18 cellular contexts compared by ENCODE assay signal in the genomic region with DNA sequence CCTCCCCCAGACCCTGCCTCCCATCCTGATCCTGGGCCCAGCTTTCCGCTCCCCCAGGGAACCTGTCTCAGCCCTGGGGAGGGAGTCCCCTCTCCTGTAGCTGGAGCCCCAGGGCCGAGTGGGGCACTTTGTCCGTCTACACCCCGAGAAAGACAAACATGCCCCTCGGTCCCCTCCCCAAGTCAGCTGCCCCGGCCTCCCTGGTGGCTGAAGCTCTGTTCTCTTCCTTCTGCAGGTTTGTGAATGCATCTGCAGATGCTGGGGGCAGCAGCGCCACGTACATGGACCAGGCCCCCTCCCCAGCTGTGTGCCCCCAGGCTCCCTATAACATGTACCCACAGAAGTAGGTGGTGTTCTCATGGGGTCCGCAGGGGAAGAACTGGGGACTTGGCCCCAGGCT. TPM values are rescaled to one million over a fixed set of nuclear protein-coding genes. Genes with fewer than 3 reads are reported as not detected.
A peak's percentile ranks its signal among the peaks of the same experiment; 100 is the strongest.
DNase-seq lines count a peak whose midpoint lies in the region; ATAC-seq and TF ChIP-seq lines count a peak whose summit lies in the region.
"Had no signal": no experiment of that assay in that cellular context is flagged by ENCODE, and none has a peak within 500 bp of the region (broad histone marks: within the 10 kb centered on the region; RNA-seq: fewer than 3 reads in every experiment).

No MANE protein-coding gene starts in this region.

- no peak overlapping the region for H3K9ac ChIP-seq in stomach smooth muscle (ENCODE audit: low read length in 2 of 2)

- peaks cover 80% of the 10 kb centered on the region for H3K36me3 Mint-ChIP-seq in activated CD4-positive, alpha-beta memory T cell treated with anti-CD3 and anti-CD28 coated beads for 36 hours
- H3K36me3 Mint-ChIP-seq in activated CD4-positive, alpha-beta memory T cell treated with anti-CD3 and anti-CD28 coated beads, Interleukin-2, amount 10 ng/mL, durations not matched to agents 7 days and 5 days (ENCODE audit: low read depth) = peaks cover 70% of the 10 kb centered on the region
- H3K36me3 Mint-ChIP-seq in T-cell = peaks cover 43% of the 10 kb centered on the region

- no peaks in the 10 kb centered on the region for H3K9me3 Mint-ChIP-seq in activated CD4-positive, alpha-beta memory T cell treated with anti-CD3 and anti-CD28 coated beads for 36 hours
- H3K9me3 Mint-ChIP-seq in activated CD4-positive, alpha-beta memory T cell treated with anti-CD3 and anti-CD28 coated beads, Interleukin-2, amount 10 ng/mL, durations not matched to agents 7 days and 5 days = no peaks in the 10 kb centered on the region
- H3K9me3 Mint-ChIP-seq in T-cell = no peaks in the 10 kb centered on the region

- CTCF ChIA-PET in activated CD4-positive, alpha-beta memory T cell treated with anti-CD3 and anti-CD28 coated beads for 36 hours (lab: Charles Lee) = interaction anchor here (0.6 to 12.4 kb wide), 5 partner anchors 13 to 96 kb away, joined by 4 to 234 read pairs (median 54); no protein-coding TSS in a partner anchor
- CTCF ChIA-PET in activated CD4-positive, alpha-beta memory T cell treated with anti-CD3 and anti-CD28 coated beads, Interleukin-2, amount 10 ng/mL, durations not matched to agents 7 days and 5 days (lab: Charles Lee) = interaction anchor here (0.9 to 20.0 kb wide), 5 partner anchors 9 to 209 kb away, joined by 3 to 342 read pairs (median 4); no protein-coding TSS in a partner anchor
- CTCF ChIA-PET in T-cell (lab: Charles Lee) = interaction anchor here (0.6 to 1.7 kb wide), 4 partner anchors 80 to 97 kb away, joined by 3 to 7 read pairs (median 3); no protein-coding TSS in a partner anchor

- no peaks in the 10 kb centered on the region for H3K27me3 Mint-ChIP-seq in activated CD4-positive, alpha-beta memory T cell treated with anti-CD3 and anti-CD28 coated beads for 36 hours
- no peaks in the 10 kb centered on the region for H3K27me3 Mint-ChIP-seq in activated CD4-positive, alpha-beta memory T cell treated with anti-CD3 and anti-CD28 coated beads, Interleukin-2, amount 10 ng/mL, durations not matched to agents 7 days and 5 days
- no peaks in the 10 kb centered on the region for H3K27me3 Mint-ChIP-seq in T-cell

- H3K9me3 ChIP-seq in esophagus squamous epithelium (no peaks in the 10 kb centered on the region), stomach smooth muscle (ENCODE audit: control insufficient read depth in 2 of 2, low read length in 2 of 2) (no peaks in the 10 kb centered on the region)
- H3K9me3 ChIP-seq: Peyer's patch, transverse colon had no signal

- H3K27me3 ChIP-seq in esophagus squamous epithelium (no peaks in the 10 kb centered on the region), stomach smooth muscle (ENCODE audit: control insufficient read depth in 1 of 2, insufficient read depth in 2 of 2, low read length in 2 of 2) (no peaks in the 10 kb centered on the region)
- H3K27me3 ChIP-seq: foreskin keratinocyte, Peyer's patch, transverse colon had no signal

- intact Hi-C loops in activated CD4-positive, alpha-beta memory T cell treated with anti-CD3 and anti-CD28 coated beads for 36 hours (cut with micrococcal nuclease) = no loop called here
- intact Hi-C loops in esophagus squamous epithelium (cut with DNase I) = no loop called here

- POLR2A ChIA-PET in activated CD4-positive, alpha-beta memory T cell treated with anti-CD3 and anti-CD28 coated beads for 36 hours (lab: Charles Lee) = interaction anchor here (0.9 to 3.7 kb wide), 3 partner anchors 60 to 128 kb away, joined by 3 to 19 read pairs (median 4); partner anchors contain the start of gene KCNH4
- POLR2A ChIA-PET in activated CD4-positive, alpha-beta memory T cell treated with anti-CD3 and anti-CD28 coated beads, Interleukin-2, amount 10 ng/mL, durations not matched to agents 7 days and 5 days (lab: Charles Lee) = interaction anchor here (0.8 to 3.9 kb wide), 7 partner anchors 9 to 125 kb away, joined by 3 to 19 read pairs (median 4); partner anchors contain the start of gene STAT5A
- POLR2A ChIA-PET in T-cell (lab: Charles Lee) = interaction anchor here in 1 of 2 donors (0.6 to 0.7 kb wide), 2 partner anchors 61 to 146 kb away, joined by 3 to 4 read pairs; no protein-coding TSS in a partner anchor

- DNase-seq in activated CD4-positive, alpha-beta memory T cell treated with anti-CD3 and anti-CD28 coated beads for 36 hours = no peak
- no peak for DNase-seq in activated CD4-positive, alpha-beta memory T cell treated with anti-CD3 and anti-CD28 coated beads, Interleukin-2, amount 10 ng/mL, durations not matched to agents 7 days and 5 days
- DNase-seq in T-cell (no peak), esophagus squamous epithelium (lab: John Stamatoyannopoulos, UW) (no peak), Kasumi-1 (lab: John Stamatoyannopoulos, UW) (no peak), NCI-H146 treated with DMSO at 0.1 percent for 48 hours (lab: John Stamatoyannopoulos, UW; ENCODE audit: unreplicated experiment) (no peak)
- DNase-seq: activated CD4-positive, alpha-beta T cell treated with anti-CD3 and anti-CD28 coated beads, Interleukin-2, amount 50 U/mL, for 1 hour; activated T-cell treated with anti-CD3 and anti-CD28 coated beads, Interleukin-2, amount 50 U/mL, for 48 hours; aorta; C1 segment of cervical spinal cord; foreskin keratinocyte; midbrain; NCI-H1092; NCI-H2171 treated with DMSO at 0.1 percent for 48 hours; Peyer's patch; transverse colon had no signal

- no peak for TF ChIP-seq POLR2A in esophagus squamous epithelium (IDR thresholded peaks at IDR 0.05)

- H3K27ac ChIP-seq in esophagus squamous epithelium (peak overlapping the region in 3 of 4 donors; percentile 32 to 85 (median 81)), stomach smooth muscle (ENCODE audit: low read length) (peak overlapping the region; percentile 98)
- H3K27ac ChIP-seq: foreskin keratinocyte, Peyer's patch had no signal

- H3K4me3 ChIP-seq in esophagus squamous epithelium (no peak overlapping the region), stomach smooth muscle (ENCODE audit: low read length in 2 of 2) (no peak overlapping the region)
- H3K4me3 ChIP-seq: Peyer's patch, transverse colon had no signal

- TF ChIP-seq CTCF in esophagus squamous epithelium (IDR thresholded peaks at IDR 0.05) = no peak

- H3K36me3 ChIP-seq in esophagus squamous epithelium = peaks cover 0 to 96% (median 13%) of the 10 kb centered on the region in 3 donors
- H3K36me3 ChIP-seq in stomach smooth muscle (ENCODE audit: control insufficient read depth in 2 of 2, insufficient read depth in 2 of 2, low read length in 2 of 2) = peaks cover 37 to 40% of the 10 kb centered on the region in 2 donors

- H3K4me1 ChIP-seq in esophagus squamous epithelium = peaks cover 8 to 46% (median 13%) of the 10 kb centered on the region in 3 donors
- peaks cover 35% of the 10 kb centered on the region for H3K4me1 ChIP-seq in stomach smooth muscle (ENCODE audit: control insufficient read depth, insufficient read depth, low read length)
- H3K4me1 ChIP-seq: foreskin keratinocyte had no signal

- peaks cover 70% of the 10 kb centered on the region for H3K4me1 Mint-ChIP-seq in activated CD4-positive, alpha-beta memory T cell treated with anti-CD3 and anti-CD28 coated beads for 36 hours (ENCODE audit: low read depth)
- peaks cover 41% of the 10 kb centered on the region for H3K4me1 Mint-ChIP-seq in activated CD4-positive, alpha-beta memory T cell treated with anti-CD3 and anti-CD28 coated beads, Interleukin-2, amount 10 ng/mL, durations not matched to agents 7 days and 5 days
- peaks cover 60 to 66% (median 62%) of the 10 kb centered on the region in 3 donors for H3K4me1 Mint-ChIP-seq in T-cell

- ATAC-seq in T-cell (replicated peaks in 1 of 4) = no peak
- ATAC-seq in GM19351 (IDR thresholded peaks at IDR 0.05; ENCODE audit: unreplicated experiment) = no peak
- ATAC-seq: foreskin keratinocyte had no signal

- H3K27ac Mint-ChIP-seq in activated CD4-positive, alpha-beta memory T cell treated with anti-CD3 and anti-CD28 coated beads for 36 hours = peak overlapping the region; percentile 74
- H3K27ac Mint-ChIP-seq in activated CD4-positive, alpha-beta memory T cell treated with anti-CD3 and anti-CD28 coated beads, Interleukin-2, amount 10 ng/mL, durations not matched to agents 7 days and 5 days = no peak overlapping the region
- H3K27ac Mint-ChIP-seq in T-cell = peak overlapping the region; percentile 73 to 79

- no peak overlapping the region for H3K4me3 Mint-ChIP-seq in activated CD4-positive, alpha-beta memory T cell treated with anti-CD3 and anti-CD28 coated beads for 36 hours
- H3K4me3 Mint-ChIP-seq in activated CD4-positive, alpha-beta memory T cell treated with anti-CD3 and anti-CD28 coated beads, Interleukin-2, amount 10 ng/mL, durations not matched to agents 7 days and 5 days = no peak overlapping the region
- H3K4me3 Mint-ChIP-seq in T-cell = peak overlapping the region in 1 of 3 donors; percentile 20

- 74 to 79% methylated on average over 4 to 6 of the region's 9 CpGs for WGBS in esophagus squamous epithelium, 2 donors

RNA-seq across cellular contexts. Expression of gene STAT5A, which starts 20.8 kb away (rescaled TPM):
- 100 to 1,000 TPM; 211 to 215 TPM for total RNA-seq in activated CD4-positive, alpha-beta memory T cell treated with anti-CD3 and anti-CD28 coated beads for 36 hours
- 10 to 100 TPM; 88.4 to 96.7 TPM for total RNA-seq in activated CD4-positive, alpha-beta memory T cell treated with anti-CD3 and anti-CD28 coated beads, Interleukin-2, amount 10 ng/mL, durations not matched to agents 7 days and 5 days
- 100 to 1,000 TPM; 141 to 160 (median 147) TPM for total RNA-seq in T-cell
- 10 to 100 TPM in 3 of 4 donors, 1 to 10 TPM in 1; 7.3 to 34.3 (median 14.0) TPM for total RNA-seq in esophagus squamous epithelium

RNA-seq across cellular contexts. Expression of gene STAT5B, which starts 33.0 kb away (rescaled TPM):
- total RNA-seq in activated CD4-positive, alpha-beta memory T cell treated with anti-CD3 and anti-CD28 coated beads for 36 hours = 100 to 1,000 TPM; 192 to 195 TPM
- 100 to 1,000 TPM; 163 to 171 TPM for total RNA-seq in activated CD4-positive, alpha-beta memory T cell treated with anti-CD3 and anti-CD28 coated beads, Interleukin-2, amount 10 ng/mL, durations not matched to agents 7 days and 5 days
- total RNA-seq in T-cell = 100 to 1,000 TPM; 178 to 205 (median 186) TPM
- total RNA-seq in esophagus squamous epithelium = 10 to 100 TPM; 17.9 to 57.6 (median 19.5) TPM
